Comparison of ENCODE assay signal across 2 cellular contexts in genomic region chr14:69375722-69376121, GRCh38.
TF ChIP-seq lines count a peak whose summit lies in the region.

No MANE protein-coding gene starts in this region.

TF ChIP-seq in HCT116, 20 proteins besides CTCF, POLR2A, EP300 and RAD21:
- TF ChIP-seq EZH2 (IDR thresholded peaks at IDR 0.05) (no peak), JUND (IDR thresholded peaks at IDR 0.05) (0 out of 2 replicates have a peak, but pooled peaks have one; percentile 3), SIN3A (IDR thresholded peaks at IDR 0.05; ENCODE audit: low read depth) (no peak), FOSL1 (IDR thresholded peaks at IDR 0.05; ENCODE audit: low read depth) (no peak)
- TF ChIP-seq, protein P1, sequence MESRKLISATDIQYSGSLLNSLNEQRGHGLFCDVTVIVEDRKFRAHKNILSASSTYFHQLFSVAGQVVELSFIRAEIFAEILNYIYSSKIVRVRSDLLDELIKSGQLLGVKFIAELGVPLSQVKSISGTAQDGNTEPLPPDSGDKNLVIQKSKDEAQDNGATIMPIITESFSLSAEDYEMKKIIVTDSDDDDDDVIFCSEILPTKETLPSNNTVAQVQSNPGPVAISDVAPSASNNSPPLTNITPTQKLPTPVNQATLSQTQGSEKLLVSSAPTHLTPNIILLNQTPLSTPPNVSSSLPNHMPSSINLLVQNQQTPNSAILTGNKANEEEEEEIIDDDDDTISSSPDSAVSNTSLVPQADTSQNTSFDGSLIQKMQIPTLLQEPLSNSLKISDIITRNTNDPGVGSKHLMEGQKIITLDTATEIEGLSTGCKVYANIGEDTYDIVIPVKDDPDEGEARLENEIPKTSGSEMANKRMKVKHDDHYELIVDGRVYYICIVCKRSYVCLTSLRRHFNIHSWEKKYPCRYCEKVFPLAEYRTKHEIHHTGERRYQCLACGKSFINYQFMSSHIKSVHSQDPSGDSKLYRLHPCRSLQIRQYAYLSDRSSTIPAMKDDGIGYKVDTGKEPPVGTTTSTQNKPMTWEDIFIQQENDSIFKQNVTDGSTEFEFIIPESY (IDR thresholded peaks at IDR 0.05; ENCODE audit: extremely low read depth, insufficient replicate concordance, low read length) = no peak
- TF ChIP-seq, protein P2, sequence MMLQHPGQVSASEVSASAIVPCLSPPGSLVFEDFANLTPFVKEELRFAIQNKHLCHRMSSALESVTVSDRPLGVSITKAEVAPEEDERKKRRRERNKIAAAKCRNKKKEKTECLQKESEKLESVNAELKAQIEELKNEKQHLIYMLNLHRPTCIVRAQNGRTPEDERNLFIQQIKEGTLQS (IDR thresholded peaks at IDR 0.05) = no peak
TF ChIP-seq in HCT116: peak in this region for 1.

TF ChIP-seq in HEK293T, 16 proteins besides CTCF, POLR2A, EP300 and RAD21:
- no peak for TF ChIP-seq SUZ12 (IDR thresholded peaks at IDR 0.05)
- TF ChIP-seq, protein P3, sequence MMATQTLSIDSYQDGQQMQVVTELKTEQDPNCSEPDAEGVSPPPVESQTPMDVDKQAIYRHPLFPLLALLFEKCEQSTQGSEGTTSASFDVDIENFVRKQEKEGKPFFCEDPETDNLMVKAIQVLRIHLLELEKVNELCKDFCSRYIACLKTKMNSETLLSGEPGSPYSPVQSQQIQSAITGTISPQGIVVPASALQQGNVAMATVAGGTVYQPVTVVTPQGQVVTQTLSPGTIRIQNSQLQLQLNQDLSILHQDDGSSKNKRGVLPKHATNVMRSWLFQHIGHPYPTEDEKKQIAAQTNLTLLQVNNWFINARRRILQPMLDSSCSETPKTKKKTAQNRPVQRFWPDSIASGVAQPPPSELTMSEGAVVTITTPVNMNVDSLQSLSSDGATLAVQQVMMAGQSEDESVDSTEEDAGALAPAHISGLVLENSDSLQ (IDR thresholded peaks at IDR 0.05) = no peak
- TF ChIP-seq ARNT (IDR thresholded peaks at IDR 0.05) = no peak
- TF ChIP-seq LEF1 (IDR thresholded peaks at IDR 0.05; ENCODE audit: borderline replicate concordance) = no peak
- TF ChIP-seq ELF4 (IDR thresholded peaks at IDR 0.05) = no peak
- no peak for TF ChIP-seq ZNF384 (IDR thresholded peaks at IDR 0.05)
- no peak for TF ChIP-seq CTBP1 (IDR thresholded peaks at IDR 0.05; ENCODE audit: borderline replicate concordance)
- no peak for TF ChIP-seq HDGF (IDR thresholded peaks at IDR 0.05; ENCODE audit: borderline replicate concordance)
- TF ChIP-seq L3MBTL2 (conservative IDR thresholded peaks at IDR 0.05) = no peak
- TF ChIP-seq FOXA1 (IDR thresholded peaks at IDR 0.05) = no peak
- TF ChIP-seq BHLHE40 (IDR thresholded peaks at IDR 0.05; ENCODE audit: borderline replicate concordance) = no peak
